Comparison of ENCODE assay signal across 27 cellular contexts in the genomic region with DNA sequence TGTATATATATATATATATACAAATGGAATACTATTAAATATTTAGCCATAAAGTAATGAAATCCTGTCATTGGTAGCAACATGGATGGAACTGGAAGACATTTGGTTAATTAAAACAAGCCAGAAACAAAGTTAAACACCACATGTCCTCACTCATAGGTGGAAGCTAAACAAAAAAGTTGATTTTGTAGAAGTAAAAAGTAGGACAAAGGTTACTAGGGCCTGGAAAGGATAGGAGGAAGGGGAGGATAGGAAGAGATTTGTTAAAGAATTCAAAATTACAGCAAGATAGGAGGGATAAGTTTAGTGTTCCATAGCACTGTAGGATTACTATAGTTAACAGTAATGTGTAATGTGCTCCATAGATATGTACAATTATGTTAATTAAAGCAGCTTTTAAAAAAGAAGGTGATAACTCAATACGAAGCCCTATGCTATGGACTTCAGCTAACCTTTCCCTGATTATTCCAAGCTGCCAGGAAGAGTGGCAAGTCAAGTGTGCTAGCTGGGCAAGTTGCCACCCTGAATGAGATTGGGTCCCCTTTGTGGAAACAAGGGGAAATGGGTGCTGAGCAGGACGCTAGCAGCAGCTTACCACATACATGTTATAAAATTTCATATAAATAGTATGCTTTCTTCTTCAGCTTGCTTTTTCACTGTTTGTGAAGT. TPM values are rescaled to one million over a fixed set of nuclear protein-coding genes. Genes with fewer than 3 reads are reported as not detected.
DNase-seq lines count a peak whose midpoint lies in the region; ATAC-seq and TF ChIP-seq lines count a peak whose summit lies in the region.
"Had no signal": no experiment of that assay in that cellular context is flagged by ENCODE, and none has a peak within 500 bp of the region (broad histone marks: within the 10 kb centered on the region; RNA-seq: fewer than 3 reads in every experiment).

No MANE protein-coding gene starts in this region.

- no peaks in the 10 kb centered on the region for H3K9me3 Mint-ChIP-seq in progenitor cell of endocrine pancreas (ENCODE audit: low read depth)
- H3K9me3 Mint-ChIP-seq: activated T-helper 2 cell treated with anti-CD3 and anti-CD28 coated beads, Interferon-gamma antibody, Interleukin-2, Interleukin-4, amounts not matched to agents 10 μg/mL and 5 μg/mL and 100 μg/mL, durations not matched to agents 14 hours and 24 hours and 36 hours; effector memory CD8-positive, alpha-beta T cell; naive B cell had no signal

- no peak overlapping the region for H3K27ac ChIP-seq in HEK293 (ENCODE audit: extremely low read depth, low read depth, low read length)
- H3K27ac ChIP-seq: cardiac muscle cell, GM23248, RWPE1, SK-N-MC had no signal

- no peak overlapping the region for H3K4me3 Mint-ChIP-seq in progenitor cell of endocrine pancreas (ENCODE audit: low read depth)
- H3K4me3 Mint-ChIP-seq: activated CD8-positive, alpha-beta T cell treated with anti-CD3 and anti-CD28 coated beads, Interleukin-2, amount 10 ng/mL, durations not matched to agents 7 days and 5 days; activated naive CD8-positive, alpha-beta T cell; effector memory CD8-positive, alpha-beta T cell; naive B cell had no signal

- intact Hi-C loops in left colon (cut with DNase I, micrococcal nuclease) = no loop called here

- H3K9me3 ChIP-seq in HEK293 (ENCODE audit: control insufficient read depth, insufficient read depth, low read depth, low read length) = no peaks in the 10 kb centered on the region

- no peaks in the 10 kb centered on the region for H3K36me3 Mint-ChIP-seq in progenitor cell of endocrine pancreas (ENCODE audit: insufficient read depth)
- H3K36me3 Mint-ChIP-seq: activated naive CD8-positive, alpha-beta T cell; naive B cell had no signal

- TF ChIP-seq CTCF in HEK293 (tag by site-specific recombination; IDR thresholded peaks at IDR 0.05) (no peak), progenitor cell of endocrine pancreas (IDR thresholded peaks at IDR 0.05; ENCODE audit: unreplicated experiment) (no peak)

- no peaks in the 10 kb centered on the region for H3K27me3 Mint-ChIP-seq in progenitor cell of endocrine pancreas
- H3K27me3 Mint-ChIP-seq: activated naive CD8-positive, alpha-beta T cell; effector memory CD8-positive, alpha-beta T cell; naive B cell had no signal

- DNase-seq in DMS 273 (lab: John Stamatoyannopoulos, UW; ENCODE audit: unreplicated experiment) = peak; percentile 57
- DNase-seq in left colon = peak; percentile 26 to 32
- no peak for DNase-seq in progenitor cell of endocrine pancreas (ENCODE audit: low spot score, unreplicated experiment)
- DNase-seq in retina = no peak
- no peak for DNase-seq in stimulated activated CD4-positive, alpha-beta T cell treated with anti-CD3 and anti-CD28 coated beads, Interleukin-1b, Interleukin-23, amount 100 ng/mL, for 48 hours
- no peak for DNase-seq in stimulated activated CD4-positive, alpha-beta T cell treated with anti-CD3 and anti-CD28 coated beads, Interleukin-2, amount 100 ng/mL, for 48 hours
- DNase-seq: activated CD4-positive, alpha-beta T cell treated with anti-CD3 and anti-CD28 coated beads for 1 hour; activated CD8-positive, alpha-beta T cell treated with anti-CD3 and anti-CD28 coated beads, Interleukin-2, amount 10 ng/mL, durations not matched to agents 7 days and 5 days; aorta; C1 segment of cervical spinal cord; cortex of kidney; effector memory CD8-positive, alpha-beta T cell; GM23248; kidney glomerular epithelial cell; naive B cell; NCI-H2227 treated with DMSO at 0.1 percent for 48 hours; NCI-H774; occipital lobe; small intestine; stimulated activated CD4-positive, alpha-beta T cell treated with anti-CD3 and anti-CD28 coated beads, Interleukin-2, amount 100 ng/mL, for 24 hours had no signal

- POLR2A ChIA-PET in HEK293 (lab: Yijun Ruan, JAX) = interaction anchor here (0.7 to 1.0 kb wide), 2 partner anchors 8 to 23 kb away, joined by 3 to 6 read pairs; no protein-coding TSS in a partner anchor

- ATAC-seq in left colon = peak; percentile 40
- ATAC-seq: activated CD8-positive, alpha-beta T cell treated with anti-CD3 and anti-CD28 coated beads, Interleukin-2, amount 10 ng/mL, durations not matched to agents 7 days and 5 days; effector memory CD8-positive, alpha-beta T cell; GM12878 had no signal

- H3K27ac Mint-ChIP-seq in progenitor cell of endocrine pancreas = peak overlapping the region; percentile 13
- H3K27ac Mint-ChIP-seq: activated CD8-positive, alpha-beta T cell treated with anti-CD3 and anti-CD28 coated beads, Interleukin-2, amount 10 ng/mL, durations not matched to agents 7 days and 5 days; activated naive CD8-positive, alpha-beta T cell; activated T-helper 2 cell treated with anti-CD3 and anti-CD28 coated beads, Interferon-gamma antibody, Interleukin-2, Interleukin-4, amounts not matched to agents 10 μg/mL and 5 μg/mL and 100 μg/mL, durations not matched to agents 14 hours and 24 hours and 36 hours had no signal

- H3K4me3 ChIP-seq in HEK293 (ENCODE audit: low read depth, low read length) = no peak overlapping the region
- H3K4me3 ChIP-seq: cardiac muscle cell, GM12878, GM23248, SK-N-MC had no signal

- H3K4me1 Mint-ChIP-seq in progenitor cell of endocrine pancreas (ENCODE audit: low read depth) = peaks cover 42% of the 10 kb centered on the region

- CTCF ChIA-PET in HEK293 (lab: Yijun Ruan, JAX) = interaction anchor here (0.9 kb wide), 1 partner anchor 23 kb away, joined by 3 read pairs; no protein-coding TSS in a partner anchor

- H3K4me1 ChIP-seq in HEK293 (ENCODE audit: control insufficient read depth, insufficient read depth, low read length) = peaks cover 9% of the 10 kb centered on the region

- H3K36me3 ChIP-seq in HEK293 (ENCODE audit: control insufficient read depth in 2 of 2, insufficient read depth in 1 of 2, low read length in 2 of 2) = no peaks in the 10 kb centered on the region
- H3K36me3 ChIP-seq: cardiac muscle cell had no signal

TF ChIP-seq in HEK293, 187 proteins besides CTCF, POLR2A, EP300 and RAD21:
- TF ChIP-seq PRDM10 (tag by site-specific recombination; IDR thresholded peaks at IDR 0.05) (peak; percentile 37; the same call in 1 of the 2 replicates), ZNF146 (tag by site-specific recombination; IDR thresholded peaks at IDR 0.05) (no peak)

RNA-seq across cellular contexts. Expression of gene MERTK, which starts 12.3 kb away (rescaled TPM):
- total RNA-seq in left colon (1 to 10 TPM; 9.0 to 9.2 TPM), progenitor cell of endocrine pancreas (20.1 and 20.7 TPM in 2 replicates)

RNA-seq across cellular contexts. Expression of gene ANAPC1, which starts 26.8 kb away (rescaled TPM):
- total RNA-seq in left colon (10 to 100 TPM; 29.2 to 39.0 TPM), progenitor cell of endocrine pancreas (54.9 and 61.5 TPM in 2 replicates)

Comparison
In these comparisons a context has a peak if more than half of its experiments do, and no peak if none do; other contexts are left out.
1. DNase-seq: peak in DMS 273 (single experiment) and left colon (2 of 2); none in progenitor cell of endocrine pancreas (single experiment), retina (single experiment), stimulated activated CD4-positive, alpha-beta T cell treated with anti-CD3 and anti-CD28 coated beads, Interleukin-1b, Interleukin-23, amount 100 ng/mL, for 48 hours (single experiment) and stimulated activated CD4-positive, alpha-beta T cell treated with anti-CD3 and anti-CD28 coated beads, Interleukin-2, amount 100 ng/mL, for 48 hours (0 of 2).